In the genomic region with DNA sequence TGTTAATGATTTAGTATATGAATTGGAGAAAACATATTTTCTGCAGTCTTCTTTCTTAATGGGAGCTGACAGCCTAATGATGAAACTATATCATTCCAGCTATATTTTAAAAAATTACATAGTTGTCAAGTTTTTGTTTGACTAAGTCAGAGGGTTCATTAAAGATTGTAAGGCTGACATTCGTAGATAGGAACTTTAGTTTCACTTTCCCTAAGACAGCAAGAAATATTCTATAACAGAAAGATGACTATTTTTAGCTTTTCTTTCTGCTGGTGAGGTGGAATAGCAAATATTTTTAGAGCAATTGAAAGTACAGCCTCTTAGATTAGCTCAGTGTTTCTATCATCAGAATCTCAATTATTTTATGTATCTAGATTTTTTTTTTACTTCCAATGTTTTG, we compare ENCODE assay signal across 8 cellular contexts.
DNase-seq lines count a peak whose midpoint lies in the region; ATAC-seq and TF ChIP-seq lines count a peak whose summit lies in the region.

No MANE protein-coding gene starts in this region.

- peaks cover 15 to 44% (median 32%) of the 10 kb centered on the region in 4 donors for H3K4me1 ChIP-seq in upper lobe of left lung

- intact Hi-C loops in activated naive CD4-positive, alpha-beta T cell treated with anti-CD3 and anti-CD28 coated beads for 36 hours (cut with micrococcal nuclease): loop anchor here (5.0 kb wide), 1 partner anchor 57 kb away; no protein-coding TSS in a partner anchor

- no peaks in the 10 kb centered on the region for H3K27me3 Mint-ChIP-seq in activated naive CD4-positive, alpha-beta T cell treated with anti-CD3 and anti-CD28 coated beads for 36 hours (ENCODE audit: low read depth)
- no peaks in the 10 kb centered on the region for H3K27me3 Mint-ChIP-seq in activated naive CD8-positive, alpha-beta T cell treated with anti-CD3 and anti-CD28 coated beads, Interleukin-2, amount 10 ng/mL, durations not matched to agents 7 days and 5 days
- H3K27me3 Mint-ChIP-seq in immature natural killer cell (ENCODE audit: low read depth in 3 of 3): no peaks in the 10 kb centered on the region

- no peaks in the 10 kb centered on the region for H3K36me3 ChIP-seq in upper lobe of left lung

- no peak for TF ChIP-seq CTCF in upper lobe of left lung (IDR thresholded peaks at IDR 0.05)

- CTCF ChIA-PET in activated naive CD4-positive, alpha-beta T cell treated with anti-CD3 and anti-CD28 coated beads for 36 hours (lab: Charles Lee): interaction anchor here (0.6 kb wide), 1 partner anchor 116 kb away, joined by 4 read pairs; no protein-coding TSS in a partner anchor

- no peak overlapping the region for H3K27ac Mint-ChIP-seq in activated naive CD4-positive, alpha-beta T cell treated with anti-CD3 and anti-CD28 coated beads for 36 hours
- peak overlapping the region; percentile 83 for H3K27ac Mint-ChIP-seq in activated naive CD8-positive, alpha-beta T cell treated with anti-CD3 and anti-CD28 coated beads, Interleukin-2, amount 10 ng/mL, durations not matched to agents 7 days and 5 days
- peak overlapping the region in 5 of 6 donors; percentile 5 to 90 (median 65) for H3K27ac Mint-ChIP-seq in immature natural killer cell

- DNase-seq in activated naive CD4-positive, alpha-beta T cell treated with anti-CD3 and anti-CD28 coated beads for 36 hours: no peak
- DNase-seq in activated naive CD4-positive, alpha-beta T cell treated with anti-CD3 and anti-CD28 coated beads, Interleukin-2, amount 50 U/mL, for 16 hours: no peak
- DNase-seq in activated naive CD8-positive, alpha-beta T cell treated with anti-CD3 and anti-CD28 coated beads, Interleukin-2, amount 10 ng/mL, durations not matched to agents 7 days and 5 days: no peak
- DNase-seq in immature natural killer cell (peak; percentile 7 to 11 (median 10)), upper lobe of left lung (no peak), cerebellar nuclear complex (lab: John Stamatoyannopoulos, UW) (no peak)
- DNase-seq in activated naive CD4-positive, alpha-beta T cell treated with Interleukin-2 at 50 U/mL for 16 hours: no peak

- H3K4me3 ChIP-seq in upper lobe of left lung: peak overlapping the region in 3 of 4 donors; percentile 10 to 36 (median 15)

- H3K9me3 Mint-ChIP-seq in activated naive CD4-positive, alpha-beta T cell treated with anti-CD3 and anti-CD28 coated beads for 36 hours: peaks cover 2% of the 10 kb centered on the region
- H3K9me3 Mint-ChIP-seq in activated naive CD8-positive, alpha-beta T cell treated with anti-CD3 and anti-CD28 coated beads, Interleukin-2, amount 10 ng/mL, durations not matched to agents 7 days and 5 days: peaks cover 4% of the 10 kb centered on the region
- no peaks in the 10 kb centered on the region for H3K9me3 Mint-ChIP-seq in immature natural killer cell

- TF ChIP-seq POLR2A in upper lobe of left lung (IDR thresholded peaks at IDR 0.05): no peak

- no peak for TF ChIP-seq EP300 in upper lobe of left lung (IDR thresholded peaks at IDR 0.05)

- H3K27me3 ChIP-seq in upper lobe of left lung: no peaks in the 10 kb centered on the region

- peaks cover 17% of the 10 kb centered on the region for H3K36me3 Mint-ChIP-seq in activated naive CD4-positive, alpha-beta T cell treated with anti-CD3 and anti-CD28 coated beads for 36 hours (ENCODE audit: low read depth)
- H3K36me3 Mint-ChIP-seq in activated naive CD8-positive, alpha-beta T cell treated with anti-CD3 and anti-CD28 coated beads, Interleukin-2, amount 10 ng/mL, durations not matched to agents 7 days and 5 days: peaks cover 29% of the 10 kb centered on the region
- peaks cover 0 to 4% (median 0%) of the 10 kb centered on the region in 3 donors for H3K36me3 Mint-ChIP-seq in immature natural killer cell

- no peak for ATAC-seq in activated naive CD8-positive, alpha-beta T cell treated with anti-CD3 and anti-CD28 coated beads, Interleukin-2, amount 10 ng/mL, durations not matched to agents 7 days and 5 days (ENCODE audit: low read depth)
- ATAC-seq in upper lobe of left lung (ENCODE audit: low FRiP score in 2 of 2) (peak in 1 of 2 donors; percentile 53), HG02870 (IDR thresholded peaks at IDR 0.05; ENCODE audit: unreplicated experiment) (no peak)

- no peaks in the 10 kb centered on the region for H3K9me3 ChIP-seq in upper lobe of left lung

- WGBS in upper lobe of left lung, 2 donors: 0 to 3% methylated on average over 1 of the region's 1 CpG

- POLR2A ChIA-PET in activated naive CD8-positive, alpha-beta T cell treated with anti-CD3 and anti-CD28 coated beads, Interleukin-2, amount 10 ng/mL, durations not matched to agents 7 days and 5 days (lab: Charles Lee): no interaction called here

- H3K4me3 Mint-ChIP-seq in activated naive CD4-positive, alpha-beta T cell treated with anti-CD3 and anti-CD28 coated beads for 36 hours: peak overlapping the region; percentile 9
- peak overlapping the region; percentile 84 for H3K4me3 Mint-ChIP-seq in activated naive CD8-positive, alpha-beta T cell treated with anti-CD3 and anti-CD28 coated beads, Interleukin-2, amount 10 ng/mL, durations not matched to agents 7 days and 5 days
- peak overlapping the region; percentile 66 to 86 (median 82) for H3K4me3 Mint-ChIP-seq in immature natural killer cell

- peaks cover 69% of the 10 kb centered on the region for H3K4me1 Mint-ChIP-seq in activated naive CD4-positive, alpha-beta T cell treated with anti-CD3 and anti-CD28 coated beads for 36 hours (ENCODE audit: low read depth)
- H3K4me1 Mint-ChIP-seq in activated naive CD8-positive, alpha-beta T cell treated with anti-CD3 and anti-CD28 coated beads, Interleukin-2, amount 10 ng/mL, durations not matched to agents 7 days and 5 days: peaks cover 24% of the 10 kb centered on the region
- peaks cover 61 to 88% of the 10 kb centered on the region in 2 donors for H3K4me1 Mint-ChIP-seq in immature natural killer cell

- H3K27ac ChIP-seq in upper lobe of left lung: peak overlapping the region; percentile 16 to 59 (median 46)

Comparison
In these comparisons a context has a peak if more than half of its experiments do, and no peak if none do; other contexts are left out.
1. DNase-seq: peak in immature natural killer cell (3 of 3); none in activated naive CD4-positive, alpha-beta T cell treated with anti-CD3 and anti-CD28 coated beads for 36 hours (single experiment), activated naive CD4-positive, alpha-beta T cell treated with anti-CD3 and anti-CD28 coated beads, Interleukin-2, amount 50 U/mL, for 16 hours (single experiment), activated naive CD8-positive, alpha-beta T cell treated with anti-CD3 and anti-CD28 coated beads, Interleukin-2, amount 10 ng/mL, durations not matched to agents 7 days and 5 days (single experiment), upper lobe of left lung (0 of 2), cerebellar nuclear complex (0 of 2) and activated naive CD4-positive, alpha-beta T cell treated with Interleukin-2 at 50 U/mL for 16 hours (single experiment).
2. H3K4me3 Mint-ChIP-seq: peak in every context shown above with its lines; median percentile 84 in activated naive CD8-positive, alpha-beta T cell treated with anti-CD3 and anti-CD28 coated beads, Interleukin-2, amount 10 ng/mL, durations not matched to agents 7 days and 5 days; 82 in immature natural killer cell; 9 in activated naive CD4-positive, alpha-beta T cell treated with anti-CD3 and anti-CD28 coated beads for 36 hours.